20 cellular contexts compared by ENCODE assay signal in genomic region chr15:42048821-42049200, GRCh38. TPM values are rescaled to one million over a fixed set of nuclear protein-coding genes. Genes with fewer than 3 reads are reported as not detected.
A peak's percentile ranks its signal among the peaks of the same experiment; 100 is the strongest.
DNase-seq lines count a peak whose midpoint lies in the region; TF ChIP-seq lines count a peak whose summit lies in the region.
"Had no signal": no experiment of that assay in that cellular context is flagged by ENCODE, and none has a peak within 500 bp of the region (broad histone marks: within the 10 kb centered on the region; RNA-seq: fewer than 3 reads in every experiment).

No MANE protein-coding gene starts in this region.

- no CpG with 5 or more reads among the region's 8 CpGs for WGBS in H9 (ENCODE audit: extremely low coverage, insufficient read length, low lambda C conversion rate)
- 30 to 58% methylated on average over 2 to 3 of the region's 8 CpGs for WGBS in esophagus squamous epithelium, 2 donors
- no CpG with 5 or more reads among the region's 8 CpGs for WGBS in neuronal stem cell (ENCODE audit: extremely low coverage in 2 of 2, insufficient read length in 2 of 2, insufficient replicate concordance in 1 of 2), 2 donors

- H3K14ac ChIP-seq in H9 (ENCODE audit: insufficient read depth, low read length) = no peak overlapping the region
- no peak overlapping the region for H3K14ac ChIP-seq in neuronal stem cell (ENCODE audit: low read length)

- no peak for TF ChIP-seq CTCF in H9 (conservative IDR thresholded peaks at IDR 0.05)
- TF ChIP-seq CTCF in RWPE1 (conservative IDR thresholded peaks at IDR 0.05; ENCODE audit: low read depth) = no peak
- TF ChIP-seq CTCF in esophagus squamous epithelium (IDR thresholded peaks at IDR 0.05) = no peak

- H3K23ac ChIP-seq in H9 (ENCODE audit: insufficient read length, low read depth, low read length) = no peak overlapping the region
- peak overlapping the region; percentile 44 for H3K23ac ChIP-seq in neuronal stem cell (ENCODE audit: low read depth, low read length, poor library complexity)

- H4K91ac ChIP-seq in H9 (ENCODE audit: insufficient read length, low read depth, low read length) (no peak overlapping the region), neuronal stem cell (ENCODE audit: low read depth, low read length, poor library complexity) (no peak overlapping the region)

- no peak overlapping the region for H3K27ac ChIP-seq in H9 (ENCODE audit: insufficient read length, low read depth, low read length)
- peak overlapping the region; percentile 56 for H3K27ac ChIP-seq in RWPE1
- H3K27ac ChIP-seq in esophagus squamous epithelium = peak overlapping the region; percentile 28 to 64 (median 46)
- H3K27ac ChIP-seq in neuronal stem cell (replicated peaks; ENCODE audit: low read length) = no peak overlapping the region
- H3K27ac ChIP-seq: Peyer's patch had no signal

- H3K79me1 ChIP-seq in H9 (ENCODE audit: insufficient read depth, low read depth, low read length, poor library complexity, severe bottlenecking) = no peaks in the 10 kb centered on the region
- H3K79me1 ChIP-seq in neuronal stem cell (ENCODE audit: low read depth, low read length) = no peaks in the 10 kb centered on the region

- 0 out of 7 replicates have a peak overlapping the region, but pooled peaks of 1 of the 3 experiments have one; percentile 29 for H3K27ac Mint-ChIP-seq in H9

- H3K4me1 ChIP-seq in H9 (ENCODE audit: insufficient read depth, low read length) (no peaks in the 10 kb centered on the region), esophagus squamous epithelium (peaks cover 0 to 25% (median 6%) of the 10 kb centered on the region in 3 donors), neuronal stem cell (ENCODE audit: control insufficient read depth in 2 of 2, insufficient read depth in 1 of 2, low read depth in 1 of 2, low read length in 2 of 2) (no peaks in the 10 kb centered on the region)
- H3K4me1 ChIP-seq: Peyer's patch had no signal

- DNase-seq in H9 (peak; percentile 45), RWPE1 (ENCODE audit: low spot score) (peak; percentile 42), esophagus squamous epithelium (lab: John Stamatoyannopoulos, UW) (no peak), neuronal stem cell (ENCODE audit: low spot score) (no peak), putamen (ENCODE audit: low spot score) (no peak), NOMO-1 treated with DMSO at 0.1 percent for 48 hours (lab: John Stamatoyannopoulos, UW; ENCODE audit: unreplicated experiment) (no peak), NCI-H524 treated with DMSO at 0.1 percent for 48 hours (lab: John Stamatoyannopoulos, UW) (no peak), medulla oblongata (ENCODE audit: extremely low spot score) (no peak)
- DNase-seq: COR-L47, DMS153, IMR-90, Karpas-422, MG63, NCI-H1105, NCI-H2029, NCI-H524, Peyer's patch, SHP77, SK-N-SH had no signal

- H2AK5ac ChIP-seq in H9 (ENCODE audit: insufficient read length, low read length) (no peak overlapping the region), neuronal stem cell (ENCODE audit: low read depth, low read length) (no peak overlapping the region)

- H3K23me2 ChIP-seq in H9 (ENCODE audit: insufficient read length, low read depth, low read length, poor library complexity, severe bottlenecking) = no peaks in the 10 kb centered on the region

- no peak overlapping the region for H2BK12ac ChIP-seq in H9 (ENCODE audit: insufficient read length, low read depth, low read length)
- no peak overlapping the region for H2BK12ac ChIP-seq in neuronal stem cell (ENCODE audit: low read length)

- H3K79me2 ChIP-seq in H9 (ENCODE audit: insufficient read depth, low read length) = no peaks in the 10 kb centered on the region

- H2BK15ac ChIP-seq in H9 (ENCODE audit: low read depth, low read length) (no peak overlapping the region), neuronal stem cell (ENCODE audit: low read length) (no peak overlapping the region)

- H3K9ac ChIP-seq in H9 (ENCODE audit: extremely low read depth, insufficient read length, low read length) (no peak overlapping the region), neuronal stem cell (ENCODE audit: low read depth, low read length, poor library complexity) (no peak overlapping the region)
- H3K9ac ChIP-seq: SK-N-SH had no signal

- TF ChIP-seq POLR2A in esophagus squamous epithelium (IDR thresholded peaks at IDR 0.05) = no peak

- no peak overlapping the region for H3T11ph ChIP-seq in H9 (ENCODE audit: low read length)

- H3K36me3 ChIP-seq in esophagus squamous epithelium (no peaks in the 10 kb centered on the region), neuronal stem cell (replicated peaks in 1 of 2; ENCODE audit: control insufficient read depth in 2 of 2, insufficient read depth in 2 of 2, low read length in 2 of 2) (no peaks in the 10 kb centered on the region)
- H3K36me3 ChIP-seq: MG63, Peyer's patch had no signal

- H3K27me3 ChIP-seq in H9 (ENCODE audit: insufficient read depth, low read length) = no peaks in the 10 kb centered on the region
- H3K27me3 ChIP-seq in esophagus squamous epithelium = no peaks in the 10 kb centered on the region
- H3K27me3 ChIP-seq in neuronal stem cell (ENCODE audit: control insufficient read depth in 3 of 3, insufficient read depth in 3 of 3, low read depth in 1 of 3, low read length in 3 of 3) = peaks cover 0 to 53% (median 0%) of the 10 kb centered on the region in 3 experiments
- H3K27me3 ChIP-seq: MG63, Peyer's patch had no signal

- POLR2A ChIA-PET in RWPE1 (lab: Yijun Ruan, JAX; ENCODE audit: low non-redundant PET) = no interaction called here

- H2BK20ac ChIP-seq in H9 (ENCODE audit: low read depth, low read length, poor library complexity, severe bottlenecking) = no peak overlapping the region

- H3K9me3 ChIP-seq in H9 (ENCODE audit: control insufficient read depth, low read depth, low read length) = no peaks in the 10 kb centered on the region
- H3K9me3 ChIP-seq in esophagus squamous epithelium = no peaks in the 10 kb centered on the region
- no peaks in the 10 kb centered on the region for H3K9me3 ChIP-seq in neuronal stem cell (replicated peaks in 1 of 2; ENCODE audit: control insufficient read depth in 2 of 2, insufficient read depth in 1 of 2, low read depth in 1 of 2, low read length in 2 of 2)
- H3K9me3 ChIP-seq: MG63, Peyer's patch, SK-N-SH had no signal

- H3K18ac ChIP-seq in H9 (ENCODE audit: insufficient read length, low read depth, low read length) (no peak overlapping the region), neuronal stem cell (ENCODE audit: low read length) (peak overlapping the region; percentile 46)

- CTCF ChIA-PET in RWPE1 (lab: Yijun Ruan, JAX) = interaction anchor here (0.5 to 1.6 kb wide), 4 partner anchors 9 to 415 kb away, joined by 3 to 6 read pairs (median 4); no protein-coding TSS in a partner anchor

- intact Hi-C loops in esophagus squamous epithelium (cut with DNase I) = no loop called here

- no peak overlapping the region for H3K4ac ChIP-seq in H9 (ENCODE audit: low read depth, low read length)
- H3K4ac ChIP-seq in neuronal stem cell (ENCODE audit: low read length) = no peak overlapping the region

- H4K20me1 ChIP-seq in H9 (ENCODE audit: control insufficient read depth, insufficient read depth, insufficient read length) = no peaks in the 10 kb centered on the region

- H3K4me3 ChIP-seq in esophagus squamous epithelium (no peak overlapping the region), neuronal stem cell (ENCODE audit: low read length in 2 of 2) (no peak overlapping the region)
- H3K4me3 ChIP-seq: MG63, Peyer's patch had no signal

- H4K5ac ChIP-seq in H9 (ENCODE audit: insufficient read length, low read depth, low read length) = no peak overlapping the region

- peaks cover 9 to 10% of the 10 kb centered on the region in 2 experiments for H3K4me1 Mint-ChIP-seq in H9

- H2BK120ac ChIP-seq in H9 (ENCODE audit: low read depth, low read length, poor library complexity, severe bottlenecking) = no peak overlapping the region
- no peak overlapping the region for H2BK120ac ChIP-seq in neuronal stem cell (ENCODE audit: low read depth, low read length)

- H3K56ac ChIP-seq in H9 (ENCODE audit: insufficient read length, low read depth, low read length) = no peak overlapping the region

- H2BK5ac ChIP-seq in H9 (ENCODE audit: insufficient read length, low read length) (no peak overlapping the region), neuronal stem cell (ENCODE audit: low read length) (no peak overlapping the region)

- H3K4me2 ChIP-seq in H9 (ENCODE audit: insufficient read depth, insufficient read length, low read length) = no peak overlapping the region
- no peak overlapping the region for H3K4me2 ChIP-seq in neuronal stem cell (ENCODE audit: insufficient read depth, low read length, poor library complexity, severe bottlenecking)
- H3K4me2 ChIP-seq: SK-N-SH had no signal

- H3K36me3 Mint-ChIP-seq in H9 (ENCODE audit: insufficient read depth in 1 of 3, low read depth in 3 of 3) = no peaks in the 10 kb centered on the region

- peaks cover 3% of the 10 kb centered on the region; the same call in 1 of the 2 replicates for H3K27me3 Mint-ChIP-seq in H9 (ENCODE audit: low read depth)

- H2AFZ ChIP-seq in H9 (ENCODE audit: low read length) (no peak overlapping the region), neuronal stem cell (ENCODE audit: low read length) (peak overlapping the region; percentile 50)

- no peak overlapping the region for H4K8ac ChIP-seq in H9 (replicated peaks; ENCODE audit: insufficient read length, low read depth, low read length)
- H4K8ac ChIP-seq in neuronal stem cell (ENCODE audit: low read depth, low read length) = no peak overlapping the region

- H3K9me3 Mint-ChIP-seq in H9 = no peaks in the 10 kb centered on the region

- H3K4me3 Mint-ChIP-seq in H9 = no peak overlapping the region

RNA-seq across cellular contexts. Expression of gene PLA2G4E, which starts 28.0 kb away (rescaled TPM):
- not detected in 2 replicates for total RNA-seq in H9 (2021)
- total RNA-seq in esophagus squamous epithelium = 10 to 100 TPM in 1 of 4 donors, 1 to 10 TPM in 3; 1.1 to 89.5 (median 9.2) TPM
- not detected for polyA plus RNA-seq in neuronal stem cell (2013, experiment 1 of 2)
- not detected for polyA plus RNA-seq in neuronal stem cell (2013, experiment 2 of 2)
- total RNA-seq: HT1080, IMR-90 had no signal
- polyA plus RNA-seq: IMR-90, SK-N-SH had no signal

RNA-seq across cellular contexts. Expression of gene PLA2G4D, which starts 45.6 kb away (rescaled TPM):
- total RNA-seq in H9 (2021) (0.33 TPM in 1 of 2 replicates, not detected in the other), esophagus squamous epithelium (1 to 10 TPM in 1 of 4 donors, under 1 TPM in 3; 0.19 to 5.9 (median 0.23) TPM)
- polyA plus RNA-seq in neuronal stem cell (2013, experiment 1 of 2) = 0.03 TPM
- 0.07 TPM for polyA plus RNA-seq in neuronal stem cell (2013, experiment 2 of 2)
- total RNA-seq: HT1080, IMR-90, Peyer's patch had no signal
- polyA plus RNA-seq: IMR-90, SK-N-SH had no signal

Comparison
In these comparisons a context has a peak if more than half of its experiments do, and no peak if none do; other contexts are left out.
1. DNase-seq: peak in H9 (single experiment) and RWPE1 (single experiment); none in esophagus squamous epithelium (single experiment), neuronal stem cell (single experiment), putamen (single experiment), NOMO-1 treated with DMSO at 0.1 percent for 48 hours (single experiment), NCI-H524 treated with DMSO at 0.1 percent for 48 hours (single experiment) and medulla oblongata (single experiment).
2. H3K27ac ChIP-seq: peak in RWPE1 (single experiment) and esophagus squamous epithelium (4 of 4); none in H9 (single experiment) and neuronal stem cell (single experiment).